Comparison of ENCODE assay signal across 9 cellular contexts in genomic region chr2:141534671-141535359, GRCh38.
DNase-seq lines count a peak whose midpoint lies in the region; ATAC-seq lines count a peak whose summit lies in the region.
"Had no signal": no experiment of that assay in that cellular context is flagged by ENCODE, and none has a peak within 500 bp of the region (broad histone marks: within the 10 kb centered on the region; RNA-seq: fewer than 3 reads in every experiment).

No MANE protein-coding gene starts in this region.

- peak; percentile 18 for DNase-seq in Jurkat, Clone E6-1 (ENCODE audit: low read depth, low spot score)
- DNase-seq in hippocampal formation (lab: John Stamatoyannopoulos, UW) (peak; percentile 28 to 50), NCI-H2227 treated with DMSO at 0.1 percent for 48 hours (lab: John Stamatoyannopoulos, UW) (no peak), DMS53 (lab: John Stamatoyannopoulos, UW) (no peak), NCI-H748 (lab: John Stamatoyannopoulos, UW; ENCODE audit: unreplicated experiment) (no peak)
- DNase-seq in activated CD4-positive, CD25-positive, alpha-beta regulatory T cell treated with anti-CD3 and anti-CD28 coated beads, Interleukin-2, amount 50 U/mL, for 72 hours, result no peak

- H3K4me3 ChIP-seq in Jurkat, Clone E6-1 (ENCODE audit: low read length), result no peak overlapping the region
- H3K4me3 ChIP-seq: ascending aorta had no signal

- peak; percentile 74 for ATAC-seq in GM18517 (IDR thresholded peaks at IDR 0.05; ENCODE audit: unreplicated experiment)
- peak; percentile 83 for ATAC-seq in HG02588 (IDR thresholded peaks at IDR 0.05; ENCODE audit: unreplicated experiment)

Comparison
In these comparisons a context has a peak if more than half of its experiments do, and no peak if none do; other contexts are left out.
1. DNase-seq: peak in Jurkat, Clone E6-1 (single experiment) and hippocampal formation (2 of 2); none in activated CD4-positive, CD25-positive, alpha-beta regulatory T cell treated with anti-CD3 and anti-CD28 coated beads, Interleukin-2, amount 50 U/mL, for 72 hours (single experiment), NCI-H2227 treated with DMSO at 0.1 percent for 48 hours (single experiment), DMS53 (single experiment) and NCI-H748 (single experiment).